In genomic region chr22:20428496-20429253, GRCh38 we compare ENCODE assay signal across 1 cellular context.
A peak's percentile ranks its signal among the peaks of the same experiment; 100 is the strongest.
TF ChIP-seq lines count a peak whose summit lies in the region.

No MANE protein-coding gene starts in this region.

TF ChIP-seq in K562, 482 proteins besides CTCF, POLR2A, EP300 and RAD21 (continued from another document and continues in another):
- no peak for TF ChIP-seq ZHX1 (conservative IDR thresholded peaks at IDR 0.05; ENCODE audit: low read length)
- TF ChIP-seq ZNF212 (CRISPR knock-in tag; IDR thresholded peaks at IDR 0.05) = no peak
- TF ChIP-seq PRDM10 (IDR thresholded peaks at IDR 0.05; ENCODE audit: partially characterized antibody) = peak; percentile 9
- TF ChIP-seq SNAPC5 (CRISPR knock-in tag; IDR thresholded peaks at IDR 0.05) = no peak
- no peak; the same call in 1 of the 2 replicates for TF ChIP-seq REST (CRISPR knock-in tag; IDR thresholded peaks at IDR 0.05; ENCODE audit: low read depth)
- peak in 1 of 2 experiments; percentile 1; a peak in 1 of 4 replicates for TF ChIP-seq ZNF639 (CRISPR knock-in tag; conservative IDR thresholded peaks at IDR 0.05 in 1 of 2, IDR thresholded peaks at IDR 0.05 in 1 of 2)
- TF ChIP-seq RBM15 (IDR thresholded peaks at IDR 0.05; ENCODE audit: insufficient read depth, low read length) = no peak
- no peak for TF ChIP-seq AFF1 (IDR thresholded peaks at IDR 0.05; ENCODE audit: low read depth in 1 of 2, partially characterized antibody in 2 of 2)
- TF ChIP-seq ZNF282 (CRISPR knock-in tag; IDR thresholded peaks at IDR 0.05) = no peak
- TF ChIP-seq ZNF41 (CRISPR knock-in tag; conservative IDR thresholded peaks at IDR 0.05) = no peak
- TF ChIP-seq FOXM1 (IDR thresholded peaks at IDR 0.05; ENCODE audit: low read depth) = no peak
- TF ChIP-seq FOXM1 (CRISPR knock-in tag; IDR thresholded peaks at IDR 0.05; ENCODE audit: low read depth) = no peak; the same call in 1 of the 2 replicates
- TF ChIP-seq FOXP4 (CRISPR knock-in tag; IDR thresholded peaks at IDR 0.05; ENCODE audit: borderline replicate concordance) = no peak
- TF ChIP-seq CBX8 (IDR thresholded peaks at IDR 0.05; ENCODE audit: borderline replicate concordance, extremely low read depth, low read depth, low read length, poor library complexity, severe bottlenecking) = no peak
- TF ChIP-seq ZNF398 (CRISPR knock-in tag; IDR thresholded peaks at IDR 0.05) = no peak
- TF ChIP-seq MAFK (IDR thresholded peaks at IDR 0.05; ENCODE audit: low read length) = no peak
- TF ChIP-seq PHF21A (IDR thresholded peaks at IDR 0.05; ENCODE audit: borderline replicate concordance, low read depth) = 0 out of 2 replicates have a peak, but pooled peaks have one; percentile 21
- TF ChIP-seq RBM25 (IDR thresholded peaks at IDR 0.05; ENCODE audit: low read depth, low read length, severe bottlenecking) = no peak
- no peak for TF ChIP-seq E2F5 (CRISPR knock-in tag; IDR thresholded peaks at IDR 0.05)
- no peak for TF ChIP-seq SIN3B (IDR thresholded peaks at IDR 0.05; ENCODE audit: low read depth)
- no peak for TF ChIP-seq RFX7 (CRISPR knock-in tag; IDR thresholded peaks at IDR 0.05)
- 0 out of 2 replicates have a peak, but pooled peaks have one; percentile 3 for TF ChIP-seq ARID2 (IDR thresholded peaks at IDR 0.05)
- 0 out of 2 replicates have a peak, but pooled peaks have one; percentile 34 for TF ChIP-seq ATF4 (CRISPR knock-in tag; IDR thresholded peaks at IDR 0.05)
- TF ChIP-seq CEBPB (tag; IDR thresholded peaks at IDR 0.05) = no peak
- TF ChIP-seq ZFPM2 (CRISPR knock-in tag; IDR thresholded peaks at IDR 0.05) = 0 out of 2 replicates have a peak, but pooled peaks have one; percentile 23
- peak; percentile 46; the same call in 1 of the 2 replicates for TF ChIP-seq PHB2 (IDR thresholded peaks at IDR 0.05; ENCODE audit: low read depth)
- 0 out of 2 replicates have a peak, but pooled peaks have one; percentile 41 for TF ChIP-seq HSF4 (CRISPR knock-in tag; IDR thresholded peaks at IDR 0.05; ENCODE audit: borderline replicate concordance)
- no peak for TF ChIP-seq GATAD2B (IDR thresholded peaks at IDR 0.05; ENCODE audit: borderline replicate concordance)
- TF ChIP-seq HMGXB4 (CRISPR knock-in tag; IDR thresholded peaks at IDR 0.05) = no peak
